In the genomic region with DNA sequence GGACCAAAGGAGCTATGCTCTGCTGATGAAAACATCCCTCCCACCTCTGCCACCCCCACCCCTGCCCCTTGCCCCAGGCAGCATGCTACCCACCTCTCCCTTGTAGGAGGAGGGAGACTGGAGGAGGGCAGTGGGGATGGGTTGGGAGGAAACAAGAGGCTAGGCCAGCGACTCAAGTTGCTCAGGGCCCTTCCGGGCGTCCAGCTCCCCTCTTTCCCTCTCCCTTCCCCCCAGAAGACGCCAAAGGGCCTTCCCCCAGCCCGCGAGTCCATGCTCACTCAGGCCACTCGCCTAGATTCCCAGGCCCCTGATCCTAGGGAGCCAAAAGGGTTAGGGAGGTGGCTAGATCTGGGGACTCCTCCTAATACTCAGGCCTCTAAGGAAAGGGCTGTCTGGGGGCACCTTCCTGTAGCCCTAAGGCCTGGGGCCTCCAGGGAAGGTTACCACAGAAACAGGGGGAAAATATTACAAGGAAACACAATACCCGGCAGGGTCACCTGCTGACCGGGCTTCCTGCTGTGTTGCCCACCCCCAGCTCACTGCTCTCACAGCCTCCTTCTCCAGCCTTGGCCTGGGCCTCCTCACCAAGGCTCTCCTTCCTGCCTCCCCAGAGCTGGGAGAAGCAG, we compare ENCODE assay signal across 8 cellular contexts. TPM values are rescaled to one million over a fixed set of nuclear protein-coding genes. Genes with fewer than 3 reads are reported as not detected.
DNase-seq lines count a peak whose midpoint lies in the region; ATAC-seq and TF ChIP-seq lines count a peak whose summit lies in the region.

No MANE protein-coding gene starts in this region.

- H3K9me3 ChIP-seq in DND-41 (ENCODE audit: insufficient read depth, low read length, severe bottlenecking), result no peaks in the 10 kb centered on the region

- peak overlapping the region; percentile 7; the same call in 1 of the 2 replicates for H3K9ac ChIP-seq in DND-41 (ENCODE audit: low read depth, low read length)

- H3K27me3 ChIP-seq in DND-41 (ENCODE audit: insufficient read depth, low read length, poor library complexity), result peaks cover 22% of the 10 kb centered on the region

- H2AFZ ChIP-seq in DND-41 (ENCODE audit: low read depth, low read length), result no peak overlapping the region

- H4K20me1 ChIP-seq in DND-41 (ENCODE audit: insufficient read depth, low read length), result peaks cover 52% of the 10 kb centered on the region

- H3K79me2 ChIP-seq in DND-41 (ENCODE audit: insufficient read depth, low read length), result peaks cover 4% of the 10 kb centered on the region; the same call in 1 of the 2 replicates

- H3K4me3 ChIP-seq in DND-41 (ENCODE audit: low read depth in 1 of 2, low read length in 2 of 2), result no peak overlapping the region; a peak in 1 of 4 replicates
- peak overlapping the region; percentile 87 for H3K4me3 ChIP-seq in WI38 (ENCODE audit: low read depth, low read length)
- H3K4me3 ChIP-seq in fibroblast of villous mesenchyme (ENCODE audit: low read depth, low read length), result peak overlapping the region; percentile 58

- no peak for DNase-seq in DND-41
- peak; percentile 48 for DNase-seq in fibroblast of villous mesenchyme (ENCODE audit: low read depth)
- DNase-seq in renal cortical epithelial cell (ENCODE audit: low read depth), result peak; percentile 54
- no peak for DNase-seq in left lobe of liver (ENCODE audit: low spot score)
- no peak for DNase-seq in activated CD8-positive, alpha-beta memory T cell treated with anti-CD3 and anti-CD28 coated beads, Interleukin-2, amount 50 U/mL, for 4 hours
- DNase-seq in AG08395 (ENCODE audit: low spot score), result no peak

- H3K4me2 ChIP-seq in DND-41 (ENCODE audit: insufficient read depth, low read length), result 0 out of 2 replicates have a peak overlapping the region, but pooled peaks have one; percentile 92

- H3K27ac ChIP-seq in DND-41 (ENCODE audit: low read length), result no peak overlapping the region; the same call in 1 of the 2 replicates

- no peaks in the 10 kb centered on the region for H3K36me3 ChIP-seq in DND-41 (ENCODE audit: insufficient read depth, low read length)

- TF ChIP-seq CTCF in DND-41 (IDR thresholded peaks at IDR 0.05; ENCODE audit: borderline replicate concordance, extremely low read depth, low read length, poor library complexity, severe bottlenecking), result no peak
- TF ChIP-seq CTCF in WI38 (IDR thresholded peaks at IDR 0.05; ENCODE audit: low read depth, low read length), result no peak
- no peak for TF ChIP-seq CTCF in fibroblast of villous mesenchyme (IDR thresholded peaks at IDR 0.05; ENCODE audit: insufficient read depth, low read depth, low read length)

- no peak for ATAC-seq in DND-41 (ENCODE audit: insufficient read depth, low read depth)
- no peak for ATAC-seq in left lobe of liver
- ATAC-seq in GM21786 (IDR thresholded peaks at IDR 0.05; ENCODE audit: unreplicated experiment), result no peak

- peaks cover 64% of the 10 kb centered on the region for H3K4me1 ChIP-seq in DND-41 (ENCODE audit: insufficient read depth, low read length)

RNA-seq across cellular contexts. Expression of a gene that starts 2.9 kb away (rescaled TPM):
- total RNA-seq in fibroblast of villous mesenchyme, result 39.9 and 47.9 TPM in 2 replicates
- 16.8 and 56.4 TPM in 2 replicates for total RNA-seq in renal cortical epithelial cell
- 8.1 TPM for total RNA-seq in left lobe of liver

RNA-seq across cellular contexts. Expression of a gene that starts 43.7 kb away (rescaled TPM):
- 10.6 and 19.4 TPM in 2 replicates for total RNA-seq in fibroblast of villous mesenchyme
- total RNA-seq in renal cortical epithelial cell, result 38.9 and 77.2 TPM in 2 replicates
- total RNA-seq in left lobe of liver, result 14.1 TPM

RNA-seq across cellular contexts. Expression of a gene that starts 58.1 kb away (rescaled TPM):
- 3.2 and 9.1 TPM in 2 replicates for total RNA-seq in fibroblast of villous mesenchyme
- total RNA-seq in renal cortical epithelial cell, result 34.4 and 125 TPM in 2 replicates
- total RNA-seq in left lobe of liver, result 2.1 TPM

Comparison
In these comparisons a context has a peak if more than half of its experiments do, and no peak if none do; other contexts are left out.
1. DNase-seq: peak in fibroblast of villous mesenchyme (single experiment) and renal cortical epithelial cell (single experiment); none in DND-41 (single experiment), left lobe of liver (single experiment), activated CD8-positive, alpha-beta memory T cell treated with anti-CD3 and anti-CD28 coated beads, Interleukin-2, amount 50 U/mL, for 4 hours (single experiment) and AG08395 (single experiment).
2. H3K4me3 ChIP-seq: peak in WI38 (single experiment) and fibroblast of villous mesenchyme (single experiment); none in DND-41 (0 of 2).